ENCODE assay signal across 13 cellular contexts in genomic region chr4:85964298-85964697, GRCh38.
DNase-seq lines count a peak whose midpoint lies in the region; ATAC-seq, FAIRE-seq and TF ChIP-seq lines count a peak whose summit lies in the region.
"Had no signal": no experiment of that assay in that cellular context is flagged by ENCODE, and none has a peak within 500 bp of the region (broad histone marks: within the 10 kb centered on the region; RNA-seq: fewer than 3 reads in every experiment).

No MANE protein-coding gene starts in this region.

- H2AK5ac ChIP-seq in trophoblast cell (ENCODE audit: low read length), result no peak overlapping the region

- no peak overlapping the region for H2BK12ac ChIP-seq in trophoblast cell (ENCODE audit: low read length)

- DNase-seq in A549 (ENCODE audit: low read depth in 1 of 2, low spot score in 1 of 2), result peak in 1 of 2 experiments; percentile 23
- no peak for DNase-seq in WERI-Rb-1
- peak; percentile 31 for DNase-seq in kidney tubule cell (ENCODE audit: low spot score)
- no peak for DNase-seq in GDM1 (lab: John Stamatoyannopoulos, UW)
- no peak for DNase-seq in activated CD8-positive, alpha-beta memory T cell treated with anti-CD3 and anti-CD28 coated beads for 24 hours
- DNase-seq in activated CD8-positive, alpha-beta memory T cell treated with anti-CD3 and anti-CD28 coated beads, Interleukin-2, amount 50 U/mL, for 48 hours, result no peak
- DNase-seq in trophoblast cell, result no peak
- DNase-seq: NCI-H446 treated with DMSO at 0.1 percent for 48 hours; pancreas; stimulated activated CD4-positive, alpha-beta T cell treated with anti-CD3 and anti-CD28 coated beads, Interleukin-2, amount 100 ng/mL, for 48 hours; stimulated activated naive B cell treated with anti-CD40 and anti-IgM and Interleukin-4, amounts not matched to agents 10 μg/mL and 1 μg/mL and 100 μg/mL, for 72 hours had no signal

- H3K23ac ChIP-seq in trophoblast cell (ENCODE audit: low read length), result no peak overlapping the region

- no peaks in the 10 kb centered on the region for H3K79me2 ChIP-seq in trophoblast cell (ENCODE audit: control insufficient read depth, insufficient read depth, low read length, poor library complexity)

- no peaks in the 10 kb centered on the region for H3K36me3 ChIP-seq in HEK293 (ENCODE audit: control insufficient read depth in 2 of 2, insufficient read depth in 1 of 2, low read length in 2 of 2)
- no peaks in the 10 kb centered on the region for H3K36me3 ChIP-seq in WERI-Rb-1
- H3K36me3 ChIP-seq in trophoblast cell (ENCODE audit: control insufficient read depth in 1 of 2, insufficient read depth in 2 of 2, low read length in 2 of 2), result no peaks in the 10 kb centered on the region
- H3K36me3 ChIP-seq: BLaER1, pancreas had no signal

- no peak overlapping the region for H2BK120ac ChIP-seq in trophoblast cell (ENCODE audit: insufficient read depth, low read length, poor library complexity)

- H2BK5ac ChIP-seq in trophoblast cell (ENCODE audit: low read depth, low read length, poor library complexity), result no peak overlapping the region

- no peak for TF ChIP-seq EP300 in A549 (IDR thresholded peaks at IDR 0.05)

- H3K14ac ChIP-seq in trophoblast cell (ENCODE audit: low read length), result no peak overlapping the region

- H3K4me3 ChIP-seq in A549, result no peak overlapping the region
- no peak overlapping the region for H3K4me3 ChIP-seq in HEK293 (ENCODE audit: low read depth, low read length)
- H3K4me3 ChIP-seq in WERI-Rb-1 (ENCODE audit: low read depth, low read length), result no peak overlapping the region
- no peak overlapping the region for H3K4me3 ChIP-seq in trophoblast cell (ENCODE audit: low read depth, low read length)
- H3K4me3 ChIP-seq: BLaER1, pancreas had no signal

- no peak overlapping the region for H3K18ac ChIP-seq in trophoblast cell (ENCODE audit: low read length)

- H4K8ac ChIP-seq in trophoblast cell (ENCODE audit: low read depth, low read length), result no peak overlapping the region

- POLR2A ChIA-PET in A549 (lab: Yijun Ruan, JAX), result no interaction called here
- POLR2A ChIA-PET in HEK293 (lab: Yijun Ruan, JAX), result no interaction called here

- H3K27ac ChIP-seq in A549 (no peak overlapping the region), HEK293 (ENCODE audit: extremely low read depth, low read depth, low read length) (no peak overlapping the region), WERI-Rb-1 (no peak overlapping the region), trophoblast cell (ENCODE audit: low read depth, low read length) (no peak overlapping the region)
- H3K27ac ChIP-seq: BLaER1, pancreas had no signal

- FAIRE-seq in A549 (lab: Jason Lieb, UNC), result no peak

- TF ChIP-seq RAD21 in A549 (conservative IDR thresholded peaks at IDR 0.05 in 1 of 2, IDR thresholded peaks at IDR 0.05 in 1 of 2), result peak; percentile 59 to 63

- TF ChIP-seq CTCF in A549 (IDR thresholded peaks at IDR 0.05), result peak; percentile 39; the same call in 2 of the 3 replicates
- 0 out of 2 replicates have a peak, but pooled peaks have one; percentile 16 for TF ChIP-seq CTCF in HEK293 (tag by site-specific recombination; IDR thresholded peaks at IDR 0.05)
- 0 out of 2 replicates have a peak, but pooled peaks have one; percentile 1 for TF ChIP-seq CTCF in WERI-Rb-1 (IDR thresholded peaks at IDR 0.05; ENCODE audit: low read depth, low read length)

- H3K4me1 ChIP-seq in A549 (no peaks in the 10 kb centered on the region; the same call in 2 of the 3 replicates), HEK293 (ENCODE audit: control insufficient read depth, insufficient read depth, low read length) (no peaks in the 10 kb centered on the region), trophoblast cell (ENCODE audit: control insufficient read depth in 1 of 2, insufficient read depth in 2 of 2, low read length in 2 of 2) (peaks cover 0 to 4% of the 10 kb centered on the region in 2 experiments)
- H3K4me1 ChIP-seq: BLaER1 had no signal

- CTCF ChIA-PET in A549 (lab: Yijun Ruan, JAX), result interaction anchor here (0.8 to 9.0 kb wide), 3 partner anchors 9 to 186 kb away, joined by 3 to 117 read pairs (median 3); no protein-coding TSS in a partner anchor
- CTCF ChIA-PET in HEK293 (lab: Yijun Ruan, JAX), result interaction anchor here (0.5 to 4.8 kb wide), 2 partner anchors 131 to 167 kb away, joined by 4 to 28 read pairs; no protein-coding TSS in a partner anchor

- no peak overlapping the region for H2AFZ ChIP-seq in trophoblast cell (ENCODE audit: insufficient read depth, low read length, poor library complexity)

- H4K12ac ChIP-seq in trophoblast cell (ENCODE audit: low read depth, low read length), result no peak overlapping the region

- ATAC-seq in A549, result peak in 1 of 2 experiments; percentile 48; a peak in 1 of 6 replicates
- ATAC-seq: stimulated activated naive B cell treated with anti-CD40 and anti-IgM and Interleukin-4, amounts not matched to agents 10 μg/mL and 1 μg/mL and 100 μg/mL, for 72 hours had no signal

- H3K9me3 ChIP-seq in A549 (no peaks in the 10 kb centered on the region), HEK293 (ENCODE audit: control insufficient read depth, insufficient read depth, low read depth, low read length) (no peaks in the 10 kb centered on the region), WERI-Rb-1 (ENCODE audit: severe bottlenecking) (no peaks in the 10 kb centered on the region), trophoblast cell (ENCODE audit: insufficient read depth, low read depth, low read length) (no peaks in the 10 kb centered on the region)
- H3K9me3 ChIP-seq: BLaER1, pancreas had no signal

- TF ChIP-seq POLR2A in A549 (IDR thresholded peaks at IDR 0.05; ENCODE audit: low read length), result no peak

- H3K9ac ChIP-seq in trophoblast cell (ENCODE audit: low read length), result no peak overlapping the region
- H3K9ac ChIP-seq: BLaER1 had no signal

- H3K27me3 ChIP-seq in WERI-Rb-1 (ENCODE audit: insufficient read depth, low read depth, severe bottlenecking) (no peaks in the 10 kb centered on the region), trophoblast cell (ENCODE audit: insufficient read depth, low read length) (no peaks in the 10 kb centered on the region)
- H3K27me3 ChIP-seq: BLaER1, pancreas had no signal

- H3K4ac ChIP-seq in trophoblast cell (ENCODE audit: low read depth, low read length), result no peak overlapping the region

- no peaks in the 10 kb centered on the region for H3K79me1 ChIP-seq in trophoblast cell (ENCODE audit: low read length)

- no peak overlapping the region for H4K91ac ChIP-seq in trophoblast cell (ENCODE audit: low read depth, low read length)

- no peak overlapping the region for H3K4me2 ChIP-seq in A549
- H3K4me2 ChIP-seq in trophoblast cell (ENCODE audit: low read length), result no peak overlapping the region
- H3K4me2 ChIP-seq: BLaER1 had no signal

TF ChIP-seq in A549, 52 proteins besides CTCF, POLR2A, EP300 and RAD21:
- TF ChIP-seq SMC3 (IDR thresholded peaks at IDR 0.05) (peak; percentile 53; the same call in 2 of the 3 replicates), USF2 (IDR thresholded peaks at IDR 0.05) (no peak)

TF ChIP-seq in HEK293, 187 proteins besides CTCF, POLR2A, EP300 and RAD21:
- TF ChIP-seq ZNF449 (tag by site-specific recombination; IDR thresholded peaks at IDR 0.05) (no peak), ZFHX2 (tag by site-specific recombination; conservative IDR thresholded peaks at IDR 0.05) (no peak), SALL2 (tag by site-specific recombination; IDR thresholded peaks at IDR 0.05; ENCODE audit: borderline replicate concordance) (no peak), ZNF302 (tag by site-specific recombination; IDR thresholded peaks at IDR 0.05; ENCODE audit: low read depth) (no peak), BCL6B (tag by site-specific recombination; IDR thresholded peaks at IDR 0.05) (no peak), ZNF366 (tag by site-specific recombination; conservative IDR thresholded peaks at IDR 0.05) (no peak), ZNF544 (tag by site-specific recombination; IDR thresholded peaks at IDR 0.05) (no peak)

Comparison
In these comparisons a context has a peak if more than half of its experiments do, and no peak if none do; other contexts are left out.
1. Of the 5 proteins assayed by ChIP-seq in both HEK293 and A549: peak only in HEK293: none; only in A549: none; in both: CTCF; in neither: 4.